Comparison of ENCODE assay signal across 19 cellular contexts in genomic region chr10:27355918-27356573, GRCh38.
DNase-seq lines count a peak whose midpoint lies in the region; ATAC-seq and TF ChIP-seq lines count a peak whose summit lies in the region.
"Had no signal": no experiment of that assay in that cellular context is flagged by ENCODE, and none has a peak within 500 bp of the region (broad histone marks: within the 10 kb centered on the region; RNA-seq: fewer than 3 reads in every experiment).

No MANE protein-coding gene starts in this region.

- intact Hi-C loops in right lobe of liver (cut with DNase I) (no loop called here), heart right ventricle (cut with DNase I) (loop anchor here in 4 of 10 donors (5.0 to 10.0 kb wide), 3 partner anchors 131 to 464 kb away; no protein-coding TSS in a partner anchor)

- no peak overlapping the region for H3K4me2 ChIP-seq in H9 (ENCODE audit: insufficient read depth, insufficient read length, low read length)

- no peak overlapping the region; the same call in 1 of the 2 replicates for H3K14ac ChIP-seq in H9 (ENCODE audit: insufficient read depth, low read length)

- no CpG with 5 or more reads among the region's 7 CpGs for WGBS in H9 (ENCODE audit: extremely low coverage, insufficient read length, low lambda C conversion rate)
- WGBS in right lobe of liver (ENCODE audit: insufficient coverage, low coverage, low lambda C conversion rate, missing lambda C conversion rate): 90% methylated on average over 7 of the region's 7 CpGs
- 89 to 93% methylated on average over 7 of the region's 7 CpGs for WGBS in heart right ventricle, 2 donors

- H3K27ac Mint-ChIP-seq in H9: no peak overlapping the region
- H3K27ac Mint-ChIP-seq: activated CD8-positive, alpha-beta memory T cell treated with anti-CD3 and anti-CD28 coated beads, Interleukin-2, amount 10 ng/mL, durations not matched to agents 7 days and 5 days had no signal

- H4K5ac ChIP-seq in H9 (ENCODE audit: insufficient read length, low read depth, low read length): no peak overlapping the region

- no peaks in the 10 kb centered on the region for H3K27me3 ChIP-seq in H9 (ENCODE audit: insufficient read depth, low read length)
- no peaks in the 10 kb centered on the region for H3K27me3 ChIP-seq in right lobe of liver
- H3K27me3 ChIP-seq in heart right ventricle: peaks cover 0 to 3% (median 0%) of the 10 kb centered on the region in 7 donors
- H3K27me3 ChIP-seq: right atrium auricular region had no signal

- no peaks in the 10 kb centered on the region for H3K36me3 Mint-ChIP-seq in H9 (ENCODE audit: insufficient read depth in 1 of 3, low read depth in 3 of 3)
- H3K36me3 Mint-ChIP-seq: activated CD8-positive, alpha-beta memory T cell treated with anti-CD3 and anti-CD28 coated beads, Interleukin-2, amount 10 ng/mL, durations not matched to agents 7 days and 5 days had no signal

- no peak for TF ChIP-seq POLR2A in right lobe of liver (IDR thresholded peaks at IDR 0.05)

- H3K79me1 ChIP-seq in H9 (ENCODE audit: insufficient read depth, low read depth, low read length, poor library complexity, severe bottlenecking): no peaks in the 10 kb centered on the region

- H2BK5ac ChIP-seq in H9 (ENCODE audit: insufficient read length, low read length): no peak overlapping the region

- no peak overlapping the region for H3K4me3 Mint-ChIP-seq in H9
- H3K4me3 Mint-ChIP-seq: activated CD8-positive, alpha-beta memory T cell treated with anti-CD3 and anti-CD28 coated beads, Interleukin-2, amount 10 ng/mL, durations not matched to agents 7 days and 5 days had no signal

- H2BK120ac ChIP-seq in H9 (ENCODE audit: low read depth, low read length, poor library complexity, severe bottlenecking): no peak overlapping the region

- H3K9me3 ChIP-seq in H9 (ENCODE audit: control insufficient read depth, low read depth, low read length) (no peaks in the 10 kb centered on the region), right lobe of liver (no peaks in the 10 kb centered on the region), heart right ventricle (no peaks in the 10 kb centered on the region)
- H3K9me3 ChIP-seq: Caco-2, right atrium auricular region, stomach had no signal

- H3K27ac ChIP-seq in H9 (ENCODE audit: insufficient read length, low read depth, low read length): no peak overlapping the region
- H3K27ac ChIP-seq in right lobe of liver: no peak overlapping the region
- H3K27ac ChIP-seq in heart right ventricle: no peak overlapping the region
- H3K27ac ChIP-seq: right atrium auricular region, stomach had no signal

- H2BK12ac ChIP-seq in H9 (ENCODE audit: insufficient read length, low read depth, low read length): no peak overlapping the region

- no peak overlapping the region for H3T11ph ChIP-seq in H9 (ENCODE audit: low read length)

- no peaks in the 10 kb centered on the region for H3K27me3 Mint-ChIP-seq in H9 (ENCODE audit: low read depth)

- peak; percentile 18; the same call in 1 of the 3 replicates for TF ChIP-seq CTCF in H9 (conservative IDR thresholded peaks at IDR 0.05)
- TF ChIP-seq CTCF in right lobe of liver (IDR thresholded peaks at IDR 0.05): peak; percentile 24 to 37 (median 29)
- TF ChIP-seq CTCF in heart right ventricle (IDR thresholded peaks at IDR 0.05): no peak

- H2AK5ac ChIP-seq in H9 (ENCODE audit: insufficient read length, low read length): no peak overlapping the region

- H4K20me1 ChIP-seq in H9 (ENCODE audit: control insufficient read depth, insufficient read depth, insufficient read length): no peaks in the 10 kb centered on the region

- H4K8ac ChIP-seq in H9 (replicated peaks; ENCODE audit: insufficient read length, low read depth, low read length): no peak overlapping the region

- no peak overlapping the region for H3K4ac ChIP-seq in H9 (ENCODE audit: low read depth, low read length)

- H3K56ac ChIP-seq in H9 (ENCODE audit: insufficient read length, low read depth, low read length): no peak overlapping the region

- H3K9ac ChIP-seq in H9 (ENCODE audit: extremely low read depth, insufficient read length, low read length): no peak overlapping the region

- ATAC-seq in right lobe of liver: peak; percentile 54 to 75 (median 62)
- no peak for ATAC-seq in heart right ventricle
- ATAC-seq: activated CD4-positive, CD25-positive, alpha-beta regulatory T cell treated with anti-CD3 and anti-CD28 coated beads, Interleukin-2, amount 50 U/mL, for 24 hours; activated CD8-positive, alpha-beta memory T cell treated with anti-CD3 and anti-CD28 coated beads, Interleukin-2, amount 10 ng/mL, durations not matched to agents 7 days and 5 days had no signal

- no peak overlapping the region for H3K18ac ChIP-seq in H9 (ENCODE audit: insufficient read length, low read depth, low read length)

- H3K4me1 ChIP-seq in H9 (ENCODE audit: insufficient read depth, low read length) (no peaks in the 10 kb centered on the region), right lobe of liver (no peaks in the 10 kb centered on the region), heart right ventricle (peaks cover 0 to 10% (median 0%) of the 10 kb centered on the region in 9 donors)
- H3K4me1 ChIP-seq: Caco-2, stomach had no signal

- no peaks in the 10 kb centered on the region for H3K36me3 ChIP-seq in right lobe of liver
- no peaks in the 10 kb centered on the region for H3K36me3 ChIP-seq in heart right ventricle
- H3K36me3 ChIP-seq: right atrium auricular region, stomach had no signal

- H2BK20ac ChIP-seq in H9 (ENCODE audit: low read depth, low read length, poor library complexity, severe bottlenecking): no peak overlapping the region

- H3K9me3 Mint-ChIP-seq in H9: no peaks in the 10 kb centered on the region

- no peaks in the 10 kb centered on the region for H3K79me2 ChIP-seq in H9 (ENCODE audit: insufficient read depth, low read length)

- no peak overlapping the region for H2BK15ac ChIP-seq in H9 (ENCODE audit: low read depth, low read length)

- H3K23ac ChIP-seq in H9 (ENCODE audit: insufficient read length, low read depth, low read length): no peak overlapping the region

- H3K4me1 Mint-ChIP-seq in H9: peaks cover 10 to 11% of the 10 kb centered on the region in 2 experiments

- DNase-seq in DMS53 (lab: John Stamatoyannopoulos, UW) (peak; percentile 50), DMS53 treated with DMSO at 0.1 percent for 48 hours (lab: John Stamatoyannopoulos, UW; ENCODE audit: unreplicated experiment) (no peak), H9 (no peak), RPMI7951 (ENCODE audit: low read depth) (peak; percentile 18), right lobe of liver (peak in 1 of 3 donors; percentile 24), globus pallidus (ENCODE audit: low spot score) (no peak), heart right ventricle (no peak)
- DNase-seq in effector CD8-positive, alpha-beta T cell (lab: John Stamatoyannopoulos, UW): no peak
- DNase-seq: activated CD8-positive, alpha-beta memory T cell treated with anti-CD3 and anti-CD28 coated beads, Interleukin-2, amount 10 ng/mL, durations not matched to agents 7 days and 5 days; activated effector memory CD4-positive, alpha-beta T cell treated with anti-CD3 and anti-CD28 coated beads, Interleukin-2, amount 50 U/mL, for 16 hours; Caco-2; foreskin fibroblast; HCEC 1CT; NCI-H1694; NCI-H345; SHP77 treated with DMSO at 0.1 percent for 48 hours; stomach had no signal

- no peak overlapping the region for H3K4me3 ChIP-seq in right lobe of liver
- H3K4me3 ChIP-seq in heart right ventricle: no peak overlapping the region
- H3K4me3 ChIP-seq: right atrium auricular region, stomach had no signal

- H2AFZ ChIP-seq in H9 (ENCODE audit: low read length): no peak overlapping the region

- H4K91ac ChIP-seq in H9 (ENCODE audit: insufficient read length, low read depth, low read length): no peak overlapping the region

- no peaks in the 10 kb centered on the region for H3K23me2 ChIP-seq in H9 (ENCODE audit: insufficient read length, low read depth, low read length, poor library complexity, severe bottlenecking)

Comparison
In these comparisons a context has a peak if more than half of its experiments do, and no peak if none do; other contexts are left out.
1. DNase-seq: peak in DMS53 (single experiment) and RPMI7951 (single experiment); none in DMS53 treated with DMSO at 0.1 percent for 48 hours (single experiment), H9 (single experiment), effector CD8-positive, alpha-beta T cell (single experiment), globus pallidus (single experiment) and heart right ventricle (0 of 2).
2. CTCF ChIP-seq: peak in H9 (single experiment) and right lobe of liver (4 of 4); none in heart right ventricle (0 of 9).
3. ATAC-seq: peak in right lobe of liver (4 of 4); none in heart right ventricle (0 of 8).